Comparison of ENCODE assay signal across 9 cellular contexts in the genomic region with DNA sequence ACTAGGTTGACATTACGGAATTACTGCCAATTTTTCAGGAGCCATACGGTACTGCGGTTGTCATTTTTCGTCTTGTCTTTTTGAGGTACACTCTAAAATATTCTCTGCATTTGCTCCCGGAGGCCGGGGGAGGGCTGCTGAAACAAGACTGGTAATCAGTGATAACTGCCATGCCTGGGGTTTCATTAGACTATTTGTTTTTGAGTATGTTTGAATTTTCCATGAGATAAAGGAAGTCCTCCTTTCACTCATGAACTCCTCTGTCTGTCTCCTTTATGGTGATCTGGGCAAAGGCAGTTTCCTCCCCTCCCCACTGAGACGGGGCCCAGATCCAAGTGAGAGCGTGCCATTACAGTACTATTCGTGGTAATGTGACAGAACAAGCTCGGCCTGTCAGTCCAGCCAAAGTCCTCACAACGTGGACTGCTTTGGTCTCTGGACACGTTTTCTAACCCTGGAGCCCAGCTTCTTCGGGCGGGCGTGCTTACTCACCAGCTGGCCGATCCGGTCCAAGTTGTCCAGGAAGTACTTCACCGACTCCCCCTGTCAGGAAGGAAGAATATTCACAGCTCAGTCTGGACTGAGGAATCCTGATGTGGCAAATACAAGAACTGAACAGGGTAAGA. TPM values are rescaled to one million over a fixed set of nuclear protein-coding genes. Genes with fewer than 3 reads are reported as not detected.
DNase-seq lines count a peak whose midpoint lies in the region; ATAC-seq, FAIRE-seq and TF ChIP-seq lines count a peak whose summit lies in the region.
"Had no signal": no experiment of that assay in that cellular context is flagged by ENCODE, and none has a peak within 500 bp of the region (broad histone marks: within the 10 kb centered on the region; RNA-seq: fewer than 3 reads in every experiment).

No MANE protein-coding gene starts in this region.

- H3K27ac Mint-ChIP-seq in HFFc6 (peak overlapping the region; percentile 24; the same call in 1 of the 2 replicates), astrocyte (ENCODE audit: unreplicated experiment) (no peak overlapping the region)
- H3K27ac Mint-ChIP-seq in naive thymus-derived CD4-positive, alpha-beta T cell, result peak overlapping the region in 2 of 9 donors; percentile 16 to 73

- H3K4me1 ChIP-seq in astrocyte (ENCODE audit: insufficient read depth, low read length) (peaks cover 15% of the 10 kb centered on the region), stomach (peaks cover 23 to 62% (median 43%) of the 10 kb centered on the region in 4 donors)
- peaks cover 0 to 10% of the 10 kb centered on the region in 2 donors for H3K4me1 ChIP-seq in naive thymus-derived CD4-positive, alpha-beta T cell (ENCODE audit: control insufficient read depth in 2 of 2, insufficient read depth in 2 of 2, low read length in 2 of 2)

- intact Hi-C loops in stomach (cut with DNase I; ENCODE audit: low total_unique reads), result no loop called here
- intact Hi-C loops in naive thymus-derived CD4-positive, alpha-beta T cell (cut with micrococcal nuclease), result no loop called here

- H3K27ac ChIP-seq in astrocyte (ENCODE audit: low read depth, low read length) (peak overlapping the region; percentile 7), stomach (peak overlapping the region in 4 of 5 donors; percentile 50 to 66 (median 59))
- H3K27ac ChIP-seq in naive thymus-derived CD4-positive, alpha-beta T cell (ENCODE audit: low read depth, low read length), result no peak overlapping the region

- H3K9ac ChIP-seq in astrocyte (ENCODE audit: low read length), result no peak overlapping the region

- peaks cover 56% of the 10 kb centered on the region for H3K36me3 Mint-ChIP-seq in HFFc6 (ENCODE audit: low read depth)
- H3K36me3 Mint-ChIP-seq in astrocyte (ENCODE audit: low read depth, unreplicated experiment), result peaks cover 36% of the 10 kb centered on the region
- H3K36me3 Mint-ChIP-seq in naive thymus-derived CD4-positive, alpha-beta T cell, result peaks cover 0 to 51% (median 30%) of the 10 kb centered on the region in 5 donors

- H3K36me3 ChIP-seq in astrocyte (ENCODE audit: insufficient read depth, low read length) (peaks cover 2% of the 10 kb centered on the region), stomach (peaks cover 0 to 26% (median 21%) of the 10 kb centered on the region in 4 donors)
- peaks cover 0 to 29% (median 0%) of the 10 kb centered on the region in 3 experiments for H3K36me3 ChIP-seq in naive thymus-derived CD4-positive, alpha-beta T cell (ENCODE audit: control insufficient read depth in 2 of 3, insufficient read depth in 3 of 3, low read length in 3 of 3)

- H3K4me1 Mint-ChIP-seq in HFFc6 (ENCODE audit: low read depth) (peaks cover 43% of the 10 kb centered on the region), astrocyte (ENCODE audit: low read depth, unreplicated experiment) (peaks cover 4% of the 10 kb centered on the region)
- H3K4me1 Mint-ChIP-seq in naive thymus-derived CD4-positive, alpha-beta T cell, result peaks cover 26 to 39% (median 27%) of the 10 kb centered on the region in 7 donors

- peaks cover 36% of the 10 kb centered on the region for H3K79me2 ChIP-seq in astrocyte (ENCODE audit: insufficient read depth, low read length)

- H3K4me3 Mint-ChIP-seq in HFFc6 (no peak overlapping the region), astrocyte (ENCODE audit: unreplicated experiment) (no peak overlapping the region)
- H3K4me3 Mint-ChIP-seq in naive thymus-derived CD4-positive, alpha-beta T cell, result no peak overlapping the region

- ATAC-seq in naive thymus-derived CD4-positive, alpha-beta T cell, result no peak
- ATAC-seq in HG02885 (IDR thresholded peaks at IDR 0.05; ENCODE audit: poor library complexity, unreplicated experiment), result no peak

- CTCF ChIA-PET in naive thymus-derived CD4-positive, alpha-beta T cell (lab: Charles Lee), result no interaction called here

- POLR2A ChIA-PET in naive thymus-derived CD4-positive, alpha-beta T cell (lab: Charles Lee), result interaction anchor here (0.9 kb wide), 1 partner anchor 10 kb away, joined by 3 read pairs; no protein-coding TSS in a partner anchor

- no peak for FAIRE-seq in astrocyte (lab: Jason Lieb, UNC)

- no peak for TF ChIP-seq EP300 in stomach (IDR thresholded peaks at IDR 0.05)

- TF ChIP-seq CTCF in HFFc6 (IDR thresholded peaks at IDR 0.05) (no peak), astrocyte (IDR thresholded peaks at IDR 0.05; ENCODE audit: insufficient read depth, low read depth, low read length) (no peak), stomach (IDR thresholded peaks at IDR 0.05) (no peak)

- H3K27me3 Mint-ChIP-seq in HFFc6 (ENCODE audit: insufficient read depth) (peaks cover 3% of the 10 kb centered on the region), astrocyte (ENCODE audit: low read depth, unreplicated experiment) (no peaks in the 10 kb centered on the region)
- H3K27me3 Mint-ChIP-seq in naive thymus-derived CD4-positive, alpha-beta T cell, result no peaks in the 10 kb centered on the region

- H3K4me3 ChIP-seq in astrocyte (ENCODE audit: insufficient read depth, low read depth, low read length), result no peak overlapping the region
- no peak overlapping the region for H3K4me3 ChIP-seq in stomach
- H3K4me3 ChIP-seq in naive thymus-derived CD4-positive, alpha-beta T cell (ENCODE audit: low read length), result no peak overlapping the region

- no peak for TF ChIP-seq POLR2A in stomach (IDR thresholded peaks at IDR 0.05)

- DNase-seq in HFFc6 (no peak), astrocyte (ENCODE audit: low read depth) (peak; percentile 65), iris pigment epithelial cell (ENCODE audit: low read depth) (peak; percentile 65), stomach (peak; percentile 74), NCI-H526 (lab: John Stamatoyannopoulos, UW) (no peak)
- DNase-seq in activated naive CD4-positive, alpha-beta T cell (lab: John Stamatoyannopoulos, UW), result no peak
- no peak for DNase-seq in naive thymus-derived CD4-positive, alpha-beta T cell
- DNase-seq: NCI-H524 had no signal

- H3K4me2 ChIP-seq in astrocyte (ENCODE audit: low read length), result peak overlapping the region; percentile 14

- 0 out of 2 replicates have a peak, but pooled peaks cover 4% of the 10 kb centered on the region for H3K9me3 Mint-ChIP-seq in HFFc6
- peaks cover 2% of the 10 kb centered on the region for H3K9me3 Mint-ChIP-seq in astrocyte (ENCODE audit: unreplicated experiment)
- H3K9me3 Mint-ChIP-seq in naive thymus-derived CD4-positive, alpha-beta T cell, result no peaks in the 10 kb centered on the region

- H3K27me3 ChIP-seq in astrocyte (ENCODE audit: insufficient read depth, low read length) (no peaks in the 10 kb centered on the region), stomach (no peaks in the 10 kb centered on the region)
- H3K27me3 ChIP-seq in naive thymus-derived CD4-positive, alpha-beta T cell (ENCODE audit: control insufficient read depth in 2 of 2, insufficient read depth in 2 of 2, low read length in 2 of 2), result no peaks in the 10 kb centered on the region

- H4K20me1 ChIP-seq in astrocyte (ENCODE audit: insufficient read depth, low read length), result peaks cover 43% of the 10 kb centered on the region

- H3K9me3 ChIP-seq in astrocyte (ENCODE audit: insufficient read depth, low read depth, low read length), result no peaks in the 10 kb centered on the region
- no peaks in the 10 kb centered on the region for H3K9me3 ChIP-seq in stomach
- no peaks in the 10 kb centered on the region for H3K9me3 ChIP-seq in naive thymus-derived CD4-positive, alpha-beta T cell (ENCODE audit: control insufficient read depth in 2 of 3, low read length in 3 of 3)

- WGBS in stomach, 5 donors, result 38 to 52% (median 39%) methylated on average over 18 of the region's 18 CpGs

- H2AFZ ChIP-seq in astrocyte (ENCODE audit: low read depth, low read length), result no peak overlapping the region

RNA-seq across cellular contexts. Expression of gene AMZ1, which starts 45.1 kb away (rescaled TPM):
- 10 to 100 TPM in 2 of 6 experiments, 1 to 10 TPM in 4; 6.2 to 11.3 (median 7.8) TPM for total RNA-seq in HFFc6 (2021; fragmentation: NEBNext Ultra II Directional; extraction: Animal tissue kit (Norgen Biotek cat#: 25700))
- 3.4 and 5.7 TPM in 2 replicates for total RNA-seq in astrocyte
- 1 to 10 TPM in 1 of 5 donors, under 1 TPM in 2, not detected in 2; under 0.01 to 1.4 (median 0.45) TPM for total RNA-seq in stomach
- polyA plus RNA-seq in stomach, result not detected
- 1 to 10 TPM in 1 of 5 experiments, under 1 TPM in 4; 0.07 to 2.4 (median 0.80) TPM for total RNA-seq in naive thymus-derived CD4-positive, alpha-beta T cell
- polyA plus RNA-seq in naive thymus-derived CD4-positive, alpha-beta T cell, result under 1 TPM; 0.07 to 0.13 TPM

Comparison
In these comparisons a context has a peak if more than half of its experiments do, and no peak if none do; other contexts are left out.
1. DNase-seq: peak in astrocyte (single experiment), iris pigment epithelial cell (single experiment) and stomach (single experiment); none in HFFc6 (single experiment), activated naive CD4-positive, alpha-beta T cell (0 of 4), naive thymus-derived CD4-positive, alpha-beta T cell (0 of 9) and NCI-H526 (0 of 2).